ENCODE assay signal across 12 cellular contexts in genomic region chr3:33041909-33042308, GRCh38.
DNase-seq lines count a peak whose midpoint lies in the region; ATAC-seq and FAIRE-seq lines count a peak whose summit lies in the region.
"Had no signal": no experiment of that assay in that cellular context is flagged by ENCODE, and none has a peak within 500 bp of the region (broad histone marks: within the 10 kb centered on the region; RNA-seq: fewer than 3 reads in every experiment).

No MANE protein-coding gene starts in this region.

- no peak overlapping the region for H3K4me3 Mint-ChIP-seq in stimulated activated naive B cell treated with anti-CD40 and anti-IgM and Interleukin-4, amounts not matched to agents 10 μg/mL and 1 μg/mL and 100 μg/mL, for 72 hours

- no peaks in the 10 kb centered on the region for H3K27me3 Mint-ChIP-seq in stimulated activated naive B cell treated with anti-CD40 and anti-IgM and Interleukin-4, amounts not matched to agents 10 μg/mL and 1 μg/mL and 100 μg/mL, for 72 hours

- DNase-seq in GM19239 (ENCODE audit: insufficient read length, low spot score) (peak; percentile 10), NCI-H146 treated with DMSO at 0.1 percent for 48 hours (lab: John Stamatoyannopoulos, UW; ENCODE audit: unreplicated experiment) (no peak)
- DNase-seq in stimulated activated naive B cell treated with anti-CD40 and anti-IgM and Interleukin-4, amounts not matched to agents 10 μg/mL and 1 μg/mL and 100 μg/mL, for 72 hours = no peak
- DNase-seq: activated CD4-positive, CD25-positive, alpha-beta regulatory T cell; kidney glomerular epithelial cell; NCI-H1694 treated with DMSO at 0.1 percent for 48 hours; NK-92 treated with Interleukin-12 subunit alpha and Interleukin-12 subunit beta, amount 100 ng/mL, for 24 hours; SK-N-SH had no signal

- peaks cover 19 to 31% of the 10 kb centered on the region in 2 donors for H3K4me1 Mint-ChIP-seq in stimulated activated naive B cell treated with anti-CD40 and anti-IgM and Interleukin-4, amounts not matched to agents 10 μg/mL and 1 μg/mL and 100 μg/mL, for 72 hours

- H3K27ac Mint-ChIP-seq in stimulated activated naive B cell treated with anti-CD40 and anti-IgM and Interleukin-4, amounts not matched to agents 10 μg/mL and 1 μg/mL and 100 μg/mL, for 72 hours = no peak overlapping the region

- H3K9me3 Mint-ChIP-seq in stimulated activated naive B cell treated with anti-CD40 and anti-IgM and Interleukin-4, amounts not matched to agents 10 μg/mL and 1 μg/mL and 100 μg/mL, for 72 hours = no peaks in the 10 kb centered on the region

- ATAC-seq in GM21825 (IDR thresholded peaks at IDR 0.05; ENCODE audit: unreplicated experiment) = peak; percentile 64
- peak; percentile 91 for ATAC-seq in HG03280 (IDR thresholded peaks at IDR 0.05; ENCODE audit: unreplicated experiment)
- peak; percentile 90 to 92 for ATAC-seq in stimulated activated naive B cell treated with anti-CD40 and anti-IgM and Interleukin-4, amounts not matched to agents 10 μg/mL and 1 μg/mL and 100 μg/mL, for 72 hours (replicated peaks)
- ATAC-seq in activated CD4-positive, CD25-positive, alpha-beta regulatory T cell treated with anti-CD3 and anti-CD28 coated beads, Interleukin-2, amount 50 U/mL, for 24 hours = no peak
- no peak for ATAC-seq in HG02970 (IDR thresholded peaks at IDR 0.05; ENCODE audit: low FRiP score, unreplicated experiment)

- FAIRE-seq in GM19239 (lab: Jason Lieb, UNC) = peak; percentile 71

- peaks cover 38 to 63% of the 10 kb centered on the region in 2 donors for H3K36me3 Mint-ChIP-seq in stimulated activated naive B cell treated with anti-CD40 and anti-IgM and Interleukin-4, amounts not matched to agents 10 μg/mL and 1 μg/mL and 100 μg/mL, for 72 hours

Comparison
In these comparisons a context has a peak if more than half of its experiments do, and no peak if none do; other contexts are left out.
1. ATAC-seq: peak in GM21825 (single experiment), HG03280 (single experiment) and stimulated activated naive B cell treated with anti-CD40 and anti-IgM and Interleukin-4, amounts not matched to agents 10 μg/mL and 1 μg/mL and 100 μg/mL, for 72 hours (2 of 2); none in activated CD4-positive, CD25-positive, alpha-beta regulatory T cell treated with anti-CD3 and anti-CD28 coated beads, Interleukin-2, amount 50 U/mL, for 24 hours (0 of 2) and HG02970 (single experiment).